Comparison of ENCODE assay signal across 18 cellular contexts in genomic region chr20:32289661-32290431, GRCh38. TPM values are rescaled to one million over a fixed set of nuclear protein-coding genes. Genes with fewer than 3 reads are reported as not detected.
A peak's percentile ranks its signal among the peaks of the same experiment; 100 is the strongest.
DNase-seq lines count a peak whose midpoint lies in the region; ATAC-seq and TF ChIP-seq lines count a peak whose summit lies in the region.
"Had no signal": no experiment of that assay in that cellular context is flagged by ENCODE, and none has a peak within 500 bp of the region (broad histone marks: within the 10 kb centered on the region; RNA-seq: fewer than 3 reads in every experiment).

No MANE protein-coding gene starts in this region.

- no peaks in the 10 kb centered on the region for H3K27me3 ChIP-seq in spleen (replicated peaks in 1 of 7)
- H3K27me3 ChIP-seq in PC-3 (ENCODE audit: low read length), result no peaks in the 10 kb centered on the region

- H3K4me3 ChIP-seq in spleen (no peak overlapping the region), PC-3 (ENCODE audit: low read length) (no peak overlapping the region)

- CTCF ChIA-PET in activated CD4-positive, alpha-beta memory T cell treated with anti-CD3 and anti-CD28 coated beads for 36 hours (lab: Charles Lee), result interaction anchor here (1.0 kb wide), 1 partner anchor 11 kb away, joined by 3 read pairs; no protein-coding TSS in a partner anchor
- CTCF ChIA-PET in activated CD4-positive, alpha-beta memory T cell treated with anti-CD3 and anti-CD28 coated beads, Interleukin-2, amount 10 ng/mL, durations not matched to agents 7 days and 5 days (lab: Charles Lee), result no interaction called here
- CTCF ChIA-PET in PC-3 (lab: Charles Lee), result no interaction called here

- H3K27ac ChIP-seq in spleen (no peak overlapping the region), PC-3 (ENCODE audit: low read length) (no peak overlapping the region)

- H3K9me2 ChIP-seq in PC-3 (replicated peaks; ENCODE audit: low read length), result no peaks in the 10 kb centered on the region

- BruUV-seq in PC-3 (replicated peaks; lab: Mats Ljungman, UMichigan), result no TSS peak

- H3K9me3 Mint-ChIP-seq in activated CD4-positive, alpha-beta memory T cell treated with anti-CD3 and anti-CD28 coated beads for 36 hours, result no peaks in the 10 kb centered on the region
- no peaks in the 10 kb centered on the region for H3K9me3 Mint-ChIP-seq in activated CD4-positive, alpha-beta memory T cell treated with anti-CD3 and anti-CD28 coated beads, Interleukin-2, amount 10 ng/mL, durations not matched to agents 7 days and 5 days
- H3K9me3 Mint-ChIP-seq in activated T-helper 1 cell treated with anti-CD3 and anti-CD28 coated beads, Interleukin-12 subunit alpha, Interleukin-12 subunit beta, Interleukin-2, Interleukin-4 antibody, amounts not matched to agents 30 ng/mL and 10 ng/mL and 1 ng/mL, durations not matched to agents 14 hours and 24 hours and 36 hours, result no peaks in the 10 kb centered on the region
- H3K9me3 Mint-ChIP-seq: activated CD4-positive, alpha-beta T cell treated with anti-CD3 and anti-CD28 coated beads, Interleukin-2, amount 10 ng/mL, durations not matched to agents 7 days and 5 days; activated T-cell treated with anti-CD3 and anti-CD28 coated beads, Interleukin-2, amount 50 U/mL, for 4 hours; naive thymus-derived CD8-positive, alpha-beta T cell; stimulated activated memory B cell treated with anti-CD40 and anti-IgM and Interleukin-4, amounts not matched to agents 10 μg/mL and 1 μg/mL and 100 μg/mL, for 72 hours had no signal

- DNase-seq in activated CD4-positive, alpha-beta memory T cell treated with anti-CD3 and anti-CD28 coated beads for 36 hours, result no peak
- no peak for DNase-seq in activated CD4-positive, alpha-beta memory T cell treated with anti-CD3 and anti-CD28 coated beads, Interleukin-2, amount 10 ng/mL, durations not matched to agents 7 days and 5 days
- no peak for DNase-seq in activated T-helper 1 cell treated with anti-CD3 and anti-CD28 coated beads, Interleukin-12 subunit alpha, Interleukin-12 subunit beta, Interleukin-2, Interleukin-4 antibody, amounts not matched to agents 30 ng/mL and 10 ng/mL and 1 ng/mL, durations not matched to agents 14 hours and 24 hours and 36 hours (ENCODE audit: low spot score)
- DNase-seq in left colon (peak; percentile 52 to 75), spleen (peak; percentile 35), PC-3 (no peak), NCI-H82 treated with DMSO at 0.1 percent for 48 hours (lab: John Stamatoyannopoulos, UW; ENCODE audit: unreplicated experiment) (no peak)
- no peak for DNase-seq in stimulated activated CD4-positive, alpha-beta T cell treated with anti-CD3 and anti-CD28 coated beads, Interleukin-1b, Interleukin-23, amount 100 ng/mL, for 48 hours
- DNase-seq: activated CD4-positive, alpha-beta T cell treated with anti-CD3 and anti-CD28 coated beads, Interleukin-2, amount 10 ng/mL, durations not matched to agents 7 days and 5 days; activated T-cell treated with anti-CD3 and anti-CD28 coated beads, Interleukin-2, amount 50 U/mL, for 4 hours; anterior cingulate cortex; C1 segment of cervical spinal cord; KBM-7; naive thymus-derived CD8-positive, alpha-beta T cell; NCI-H2081 treated with DMSO at 0.1 percent for 48 hours; NCI-H524; posterior cingulate gyrus had no signal

- peaks cover 23 to 51% (median 26%) of the 10 kb centered on the region in 6 donors for H3K4me1 ChIP-seq in spleen
- peaks cover 12% of the 10 kb centered on the region for H3K4me1 ChIP-seq in PC-3 (ENCODE audit: insufficient read depth, low read length)

- peaks cover 18% of the 10 kb centered on the region for H3K36me3 Mint-ChIP-seq in activated CD4-positive, alpha-beta memory T cell treated with anti-CD3 and anti-CD28 coated beads for 36 hours
- H3K36me3 Mint-ChIP-seq in activated CD4-positive, alpha-beta memory T cell treated with anti-CD3 and anti-CD28 coated beads, Interleukin-2, amount 10 ng/mL, durations not matched to agents 7 days and 5 days (ENCODE audit: low read depth), result peaks cover 23% of the 10 kb centered on the region
- H3K36me3 Mint-ChIP-seq in activated T-helper 1 cell treated with anti-CD3 and anti-CD28 coated beads, Interleukin-12 subunit alpha, Interleukin-12 subunit beta, Interleukin-2, Interleukin-4 antibody, amounts not matched to agents 30 ng/mL and 10 ng/mL and 1 ng/mL, durations not matched to agents 14 hours and 24 hours and 36 hours (ENCODE audit: low read depth), result peaks cover 21% of the 10 kb centered on the region

- no peaks in the 10 kb centered on the region for H3K9me3 ChIP-seq in spleen
- H3K9me3 ChIP-seq in PC-3 (ENCODE audit: low read length), result no peaks in the 10 kb centered on the region

- POLR2A ChIA-PET in activated CD4-positive, alpha-beta memory T cell treated with anti-CD3 and anti-CD28 coated beads for 36 hours (lab: Charles Lee), result interaction anchor here (0.9 to 1.3 kb wide), 2 partner anchors 84 to 85 kb away, joined by 3 to 4 read pairs; no protein-coding TSS in a partner anchor
- POLR2A ChIA-PET in activated CD4-positive, alpha-beta memory T cell treated with anti-CD3 and anti-CD28 coated beads, Interleukin-2, amount 10 ng/mL, durations not matched to agents 7 days and 5 days (lab: Charles Lee), result no interaction called here
- POLR2A ChIA-PET in PC-3 (lab: Charles Lee; ENCODE audit: unreplicated experiment), result no interaction called here

- H3K4me1 Mint-ChIP-seq in activated CD4-positive, alpha-beta memory T cell treated with anti-CD3 and anti-CD28 coated beads for 36 hours (ENCODE audit: low read depth), result peaks cover 68% of the 10 kb centered on the region
- H3K4me1 Mint-ChIP-seq in activated CD4-positive, alpha-beta memory T cell treated with anti-CD3 and anti-CD28 coated beads, Interleukin-2, amount 10 ng/mL, durations not matched to agents 7 days and 5 days, result peaks cover 37% of the 10 kb centered on the region
- peaks cover 74% of the 10 kb centered on the region for H3K4me1 Mint-ChIP-seq in activated T-helper 1 cell treated with anti-CD3 and anti-CD28 coated beads, Interleukin-12 subunit alpha, Interleukin-12 subunit beta, Interleukin-2, Interleukin-4 antibody, amounts not matched to agents 30 ng/mL and 10 ng/mL and 1 ng/mL, durations not matched to agents 14 hours and 24 hours and 36 hours (ENCODE audit: low read depth)

- no peak overlapping the region for H2AFZ ChIP-seq in PC-3 (ENCODE audit: low read length)

- peak overlapping the region; percentile 46 for H3K27ac Mint-ChIP-seq in activated CD4-positive, alpha-beta memory T cell treated with anti-CD3 and anti-CD28 coated beads for 36 hours
- no peak overlapping the region for H3K27ac Mint-ChIP-seq in activated CD4-positive, alpha-beta memory T cell treated with anti-CD3 and anti-CD28 coated beads, Interleukin-2, amount 10 ng/mL, durations not matched to agents 7 days and 5 days
- peak overlapping the region; percentile 5 for H3K27ac Mint-ChIP-seq in activated T-helper 1 cell treated with anti-CD3 and anti-CD28 coated beads, Interleukin-12 subunit alpha, Interleukin-12 subunit beta, Interleukin-2, Interleukin-4 antibody, amounts not matched to agents 30 ng/mL and 10 ng/mL and 1 ng/mL, durations not matched to agents 14 hours and 24 hours and 36 hours
- H3K27ac Mint-ChIP-seq: activated CD4-positive, alpha-beta T cell treated with anti-CD3 and anti-CD28 coated beads, Interleukin-2, amount 10 ng/mL, durations not matched to agents 7 days and 5 days; stimulated activated memory B cell treated with anti-CD40 and anti-IgM and Interleukin-4, amounts not matched to agents 10 μg/mL and 1 μg/mL and 100 μg/mL, for 72 hours had no signal

- no peak for TF ChIP-seq CTCF in spleen (IDR thresholded peaks at IDR 0.05 in 8 of 11, conservative IDR thresholded peaks at IDR 0.05 in 3 of 11)
- TF ChIP-seq CTCF in PC-3 (conservative IDR thresholded peaks at IDR 0.05; ENCODE audit: low read depth, low read length), result no peak

- H3K4me3 Mint-ChIP-seq in activated CD4-positive, alpha-beta memory T cell treated with anti-CD3 and anti-CD28 coated beads for 36 hours, result no peak overlapping the region
- H3K4me3 Mint-ChIP-seq in activated CD4-positive, alpha-beta memory T cell treated with anti-CD3 and anti-CD28 coated beads, Interleukin-2, amount 10 ng/mL, durations not matched to agents 7 days and 5 days, result no peak overlapping the region
- no peak overlapping the region for H3K4me3 Mint-ChIP-seq in activated T-helper 1 cell treated with anti-CD3 and anti-CD28 coated beads, Interleukin-12 subunit alpha, Interleukin-12 subunit beta, Interleukin-2, Interleukin-4 antibody, amounts not matched to agents 30 ng/mL and 10 ng/mL and 1 ng/mL, durations not matched to agents 14 hours and 24 hours and 36 hours
- H3K4me3 Mint-ChIP-seq: activated CD4-positive, alpha-beta T cell treated with anti-CD3 and anti-CD28 coated beads, Interleukin-2, amount 10 ng/mL, durations not matched to agents 7 days and 5 days; activated T-cell treated with anti-CD3 and anti-CD28 coated beads, Interleukin-2, amount 50 U/mL, for 4 hours; naive thymus-derived CD8-positive, alpha-beta T cell; stimulated activated memory B cell treated with anti-CD40 and anti-IgM and Interleukin-4, amounts not matched to agents 10 μg/mL and 1 μg/mL and 100 μg/mL, for 72 hours had no signal

- H3F3A ChIP-seq in PC-3 (ENCODE audit: low read length, unreplicated experiment), result peaks cover 7% of the 10 kb centered on the region

- TF ChIP-seq POLR2A in spleen (IDR thresholded peaks at IDR 0.05), result no peak

- H3K79me2 ChIP-seq in PC-3 (ENCODE audit: low read length), result peaks cover 13% of the 10 kb centered on the region; the same call in 1 of the 2 replicates

- intact Hi-C loops in activated CD4-positive, alpha-beta memory T cell treated with anti-CD3 and anti-CD28 coated beads for 36 hours (cut with micrococcal nuclease), result loop anchor here (10.0 kb wide), 1 partner anchor 195 kb away; no protein-coding TSS in a partner anchor
- intact Hi-C loops in activated T-helper 1 cell treated with anti-CD3 and anti-CD28 coated beads, Interleukin-12 subunit alpha, Interleukin-12 subunit beta, Interleukin-2, Interleukin-4 antibody, amounts not matched to agents 30 ng/mL and 10 ng/mL and 1 ng/mL, durations not matched to agents 14 hours and 24 hours and 36 hours (cut with micrococcal nuclease), result loop anchor here (2.0 kb wide), 1 partner anchor 15 kb away; no protein-coding TSS in a partner anchor
- intact Hi-C loops in left colon (cut with DNase I, micrococcal nuclease) (no loop called here), spleen (cut with DNase I; ENCODE audit: low total_unique reads) (no loop called here), PC-3 (cut with micrococcal nuclease) (no loop called here)

- 83 to 93% (median 93%) methylated on average over 15 of the region's 15 CpGs for WGBS in spleen, 5 donors

- H3K9ac ChIP-seq in PC-3 (ENCODE audit: low read length), result no peak overlapping the region

- no peak overlapping the region for H3K4me2 ChIP-seq in PC-3 (ENCODE audit: low read length)

- no peaks in the 10 kb centered on the region for H4K20me1 ChIP-seq in PC-3 (ENCODE audit: low read length)

- H3K36me3 ChIP-seq in spleen, result peaks cover 0 to 12% (median 0%) of the 10 kb centered on the region in 6 donors
- no peaks in the 10 kb centered on the region; the same call in 1 of the 2 replicates for H3K36me3 ChIP-seq in PC-3 (ENCODE audit: low read depth, low read length)

- ATAC-seq in left colon (peak; percentile 90), PC-3 (no peak)
- ATAC-seq: activated T-cell treated with anti-CD3 and anti-CD28 coated beads, Interleukin-2, amount 50 U/mL, for 4 hours; naive thymus-derived CD8-positive, alpha-beta T cell; stimulated activated memory B cell treated with anti-CD40 and anti-IgM and Interleukin-4, amounts not matched to agents 10 μg/mL and 1 μg/mL and 100 μg/mL, for 72 hours had no signal

- H3K27me3 Mint-ChIP-seq in activated CD4-positive, alpha-beta memory T cell treated with anti-CD3 and anti-CD28 coated beads for 36 hours, result no peaks in the 10 kb centered on the region
- H3K27me3 Mint-ChIP-seq in activated CD4-positive, alpha-beta memory T cell treated with anti-CD3 and anti-CD28 coated beads, Interleukin-2, amount 10 ng/mL, durations not matched to agents 7 days and 5 days, result no peaks in the 10 kb centered on the region
- no peaks in the 10 kb centered on the region for H3K27me3 Mint-ChIP-seq in activated T-helper 1 cell treated with anti-CD3 and anti-CD28 coated beads, Interleukin-12 subunit alpha, Interleukin-12 subunit beta, Interleukin-2, Interleukin-4 antibody, amounts not matched to agents 30 ng/mL and 10 ng/mL and 1 ng/mL, durations not matched to agents 14 hours and 24 hours and 36 hours (ENCODE audit: insufficient read depth)
- H3K27me3 Mint-ChIP-seq: activated CD4-positive, alpha-beta T cell treated with anti-CD3 and anti-CD28 coated beads, Interleukin-2, amount 10 ng/mL, durations not matched to agents 7 days and 5 days; naive thymus-derived CD8-positive, alpha-beta T cell; stimulated activated memory B cell treated with anti-CD40 and anti-IgM and Interleukin-4, amounts not matched to agents 10 μg/mL and 1 μg/mL and 100 μg/mL, for 72 hours had no signal

RNA-seq across cellular contexts. Expression of gene KIF3B, which starts 12.4 kb away (rescaled TPM):
- 10 to 100 TPM; 38.9 to 39.4 TPM for total RNA-seq in activated CD4-positive, alpha-beta memory T cell treated with anti-CD3 and anti-CD28 coated beads for 36 hours
- 10 to 100 TPM; 23.1 to 23.4 TPM for total RNA-seq in activated CD4-positive, alpha-beta memory T cell treated with anti-CD3 and anti-CD28 coated beads, Interleukin-2, amount 10 ng/mL, durations not matched to agents 7 days and 5 days
- 38.1 and 39.1 TPM in 2 replicates for total RNA-seq in activated T-helper 1 cell treated with anti-CD3 and anti-CD28 coated beads, Interleukin-12 subunit alpha, Interleukin-12 subunit beta, Interleukin-2, Interleukin-4 antibody, amounts not matched to agents 30 ng/mL and 10 ng/mL and 1 ng/mL, durations not matched to agents 14 hours and 24 hours and 36 hours
- total RNA-seq in left colon (10 to 100 TPM; 52.1 to 56.8 TPM), spleen (10 to 100 TPM; 19.2 to 25.9 (median 23.9) TPM), PC-3 (2014; rRNA removed) (20.0 and 23.0 TPM in 2 replicates)
- 1 to 10 TPM; 3.8 to 7.3 (median 4.7) TPM for polyA plus RNA-seq in spleen

Comparison
In these comparisons a context has a peak if more than half of its experiments do, and no peak if none do; other contexts are left out.
1. DNase-seq: peak in left colon (2 of 2) and spleen (single experiment); none in activated CD4-positive, alpha-beta memory T cell treated with anti-CD3 and anti-CD28 coated beads for 36 hours (single experiment), activated CD4-positive, alpha-beta memory T cell treated with anti-CD3 and anti-CD28 coated beads, Interleukin-2, amount 10 ng/mL, durations not matched to agents 7 days and 5 days (single experiment), activated T-helper 1 cell treated with anti-CD3 and anti-CD28 coated beads, Interleukin-12 subunit alpha, Interleukin-12 subunit beta, Interleukin-2, Interleukin-4 antibody, amounts not matched to agents 30 ng/mL and 10 ng/mL and 1 ng/mL, durations not matched to agents 14 hours and 24 hours and 36 hours (single experiment), PC-3 (single experiment), stimulated activated CD4-positive, alpha-beta T cell treated with anti-CD3 and anti-CD28 coated beads, Interleukin-1b, Interleukin-23, amount 100 ng/mL, for 48 hours (single experiment) and NCI-H82 treated with DMSO at 0.1 percent for 48 hours (single experiment).
2. intact Hi-C loops: an anchor here in activated CD4-positive, alpha-beta memory T cell treated with anti-CD3 and anti-CD28 coated beads for 36 hours (10.0 kb wide) and activated T-helper 1 cell treated with anti-CD3 and anti-CD28 coated beads, Interleukin-12 subunit alpha, Interleukin-12 subunit beta, Interleukin-2, Interleukin-4 antibody, amounts not matched to agents 30 ng/mL and 10 ng/mL and 1 ng/mL, durations not matched to agents 14 hours and 24 hours and 36 hours (2.0 kb wide); none called in left colon, spleen and PC-3.